In genomic region chr19:10406191-10406590, GRCh38 we compare ENCODE assay signal across 25 cellular contexts. TPM values are rescaled to one million over a fixed set of nuclear protein-coding genes. Genes with fewer than 3 reads are reported as not detected.
A peak's percentile ranks its signal among the peaks of the same experiment; 100 is the strongest.
DNase-seq lines count a peak whose midpoint lies in the region; ATAC-seq and TF ChIP-seq lines count a peak whose summit lies in the region.
"Had no signal": no experiment of that assay in that cellular context is flagged by ENCODE, and none has a peak within 500 bp of the region (broad histone marks: within the 10 kb centered on the region; RNA-seq: fewer than 3 reads in every experiment).

No MANE protein-coding gene starts in this region.

- peaks cover 22% of the 10 kb centered on the region for H3K79me2 ChIP-seq in mammary epithelial cell (ENCODE audit: insufficient read depth, low read length)

- H3K27ac Mint-ChIP-seq in activated CD8-positive, alpha-beta memory T cell treated with anti-CD3 and anti-CD28 coated beads, Interleukin-2, amount 10 ng/mL, durations not matched to agents 7 days and 5 days: peak overlapping the region; percentile 93
- H3K27ac Mint-ChIP-seq in CD4-positive, CD25-positive, alpha-beta regulatory T cell: peak overlapping the region; percentile 90 to 98 (median 98)
- peak overlapping the region; percentile 95 for H3K27ac Mint-ChIP-seq in T-helper 17 cell
- peak overlapping the region; percentile 85 to 98 (median 92) for H3K27ac Mint-ChIP-seq in immature natural killer cell
- H3K27ac Mint-ChIP-seq: WTC11 had no signal

- H4K20me1 ChIP-seq in mammary epithelial cell (ENCODE audit: insufficient read depth, low read length): no peaks in the 10 kb centered on the region

- H3K4me3 Mint-ChIP-seq in activated CD8-positive, alpha-beta memory T cell treated with anti-CD3 and anti-CD28 coated beads, Interleukin-2, amount 10 ng/mL, durations not matched to agents 7 days and 5 days: peak overlapping the region; percentile 97
- H3K4me3 Mint-ChIP-seq in CD4-positive, CD25-positive, alpha-beta regulatory T cell: peak overlapping the region; percentile 80 to 98 (median 91)
- H3K4me3 Mint-ChIP-seq in T-helper 17 cell (peak overlapping the region; percentile 15), immature natural killer cell (peak overlapping the region; percentile 26 to 79 (median 44))

- in situ Hi-C loops in mammary epithelial cell (cut with MboI; ENCODE audit: low sequenced_read_pairs in 2 of 2): no loop called here

- 85% methylated on average over 5 of the region's 6 CpGs for WGBS in mammary epithelial cell (ENCODE audit: low coverage, missing lambda C conversion rate)

- no peaks in the 10 kb centered on the region for H3K36me3 ChIP-seq in CD4-positive, CD25-positive, alpha-beta regulatory T cell (ENCODE audit: control insufficient read depth, insufficient read depth, low read length)
- H3K36me3 ChIP-seq in mammary epithelial cell (ENCODE audit: insufficient read depth, low read length): no peaks in the 10 kb centered on the region
- H3K36me3 ChIP-seq: uterus had no signal

- H3K9ac ChIP-seq in mammary epithelial cell (ENCODE audit: insufficient read depth, low read length): no peak overlapping the region

- no peaks in the 10 kb centered on the region for H3K9me3 ChIP-seq in CD4-positive, CD25-positive, alpha-beta regulatory T cell (ENCODE audit: control insufficient read depth in 2 of 2, low read length in 2 of 2)
- no peaks in the 10 kb centered on the region for H3K9me3 ChIP-seq in T-helper 17 cell (ENCODE audit: control insufficient read depth, low read length, poor library complexity, severe bottlenecking)
- no peaks in the 10 kb centered on the region for H3K9me3 ChIP-seq in mammary epithelial cell (replicated peaks; ENCODE audit: insufficient read depth, low read length)
- H3K9me3 ChIP-seq: testis, uterus had no signal

- peak overlapping the region; percentile 95 for H3K27ac ChIP-seq in CD4-positive, CD25-positive, alpha-beta regulatory T cell (ENCODE audit: insufficient read depth, low read length, poor library complexity, severe bottlenecking)
- H3K27ac ChIP-seq in RWPE1 (no peak overlapping the region), mammary epithelial cell (ENCODE audit: insufficient read depth, low read depth, low read length) (no peak overlapping the region)
- H3K27ac ChIP-seq: brain microvascular endothelial cell, testis, uterus had no signal

- POLR2A ChIA-PET in RWPE1 (lab: Yijun Ruan, JAX; ENCODE audit: low non-redundant PET): interaction anchor here (0.6 kb wide), 1 partner anchor 88 kb away, joined by 3 read pairs; no protein-coding TSS in a partner anchor

- H3K36me3 Mint-ChIP-seq in activated CD8-positive, alpha-beta memory T cell treated with anti-CD3 and anti-CD28 coated beads, Interleukin-2, amount 10 ng/mL, durations not matched to agents 7 days and 5 days: peaks cover 20% of the 10 kb centered on the region
- no peaks in the 10 kb centered on the region for H3K36me3 Mint-ChIP-seq in CD4-positive, CD25-positive, alpha-beta regulatory T cell
- H3K36me3 Mint-ChIP-seq in T-helper 17 cell (ENCODE audit: low read depth): no peaks in the 10 kb centered on the region
- H3K36me3 Mint-ChIP-seq in immature natural killer cell: no peaks in the 10 kb centered on the region
- H3K36me3 Mint-ChIP-seq: naive thymus-derived CD8-positive, alpha-beta T cell; WTC11 had no signal

- no peak overlapping the region for H3K4me2 ChIP-seq in mammary epithelial cell (ENCODE audit: insufficient read depth, low read depth, low read length)

- TF ChIP-seq CTCF in RWPE1 (conservative IDR thresholded peaks at IDR 0.05; ENCODE audit: low read depth): no peak
- TF ChIP-seq CTCF in mammary epithelial cell (conservative IDR thresholded peaks at IDR 0.05 in 1 of 2, IDR thresholded peaks at IDR 0.05 in 1 of 2; ENCODE audit: extremely low read depth in 1 of 2, insufficient read depth in 1 of 2, low read depth in 1 of 2, low read length in 2 of 2): no peak

- no peaks in the 10 kb centered on the region for H3K9me3 Mint-ChIP-seq in activated CD8-positive, alpha-beta memory T cell treated with anti-CD3 and anti-CD28 coated beads, Interleukin-2, amount 10 ng/mL, durations not matched to agents 7 days and 5 days (ENCODE audit: low read depth)
- H3K9me3 Mint-ChIP-seq in CD4-positive, CD25-positive, alpha-beta regulatory T cell: peaks cover 0 to 2% (median 0%) of the 10 kb centered on the region in 7 donors
- H3K9me3 Mint-ChIP-seq in immature natural killer cell: no peaks in the 10 kb centered on the region
- H3K9me3 Mint-ChIP-seq: stimulated activated naive B cell treated with anti-CD40 and anti-IgM and Interleukin-4, amounts not matched to agents 10 μg/mL and 1 μg/mL and 100 μg/mL, for 72 hours; WTC11 had no signal

- ATAC-seq in activated CD8-positive, alpha-beta memory T cell treated with anti-CD3 and anti-CD28 coated beads, Interleukin-2, amount 10 ng/mL, durations not matched to agents 7 days and 5 days: no peak
- no peak for ATAC-seq in CD4-positive, CD25-positive, alpha-beta regulatory T cell (ENCODE audit: low read depth in 2 of 2)
- no peak for ATAC-seq in T-helper 17 cell
- ATAC-seq: esophagus mucosa; left lobe of liver; naive thymus-derived CD8-positive, alpha-beta T cell; SK-N-SH treated with all-trans-retinoic acid at 6 μM for 48 hours; stimulated activated naive B cell treated with anti-CD40 and anti-IgM and Interleukin-4, amounts not matched to agents 10 μg/mL and 1 μg/mL and 100 μg/mL, for 72 hours; WTC11 had no signal

- no peak overlapping the region for H2AFZ ChIP-seq in mammary epithelial cell (ENCODE audit: low read depth, low read length)

- H3K4me1 ChIP-seq in CD4-positive, CD25-positive, alpha-beta regulatory T cell (ENCODE audit: control insufficient read depth, insufficient read depth, low read length, poor library complexity, severe bottlenecking): peaks cover 85% of the 10 kb centered on the region
- peaks cover 19% of the 10 kb centered on the region for H3K4me1 ChIP-seq in mammary epithelial cell (ENCODE audit: insufficient read depth, low read length)

- CTCF ChIA-PET in activated CD8-positive, alpha-beta memory T cell treated with anti-CD3 and anti-CD28 coated beads, Interleukin-2, amount 10 ng/mL, durations not matched to agents 7 days and 5 days (lab: Charles Lee): interaction anchor here (0.6 to 23.2 kb wide), 18 partner anchors 15 to 294 kb away, joined by 3 to 1020 read pairs (median 5); partner anchors contain the start of genes CDKN2D, ICAM1, PDE4A and RAVER1
- CTCF ChIA-PET in RWPE1 (lab: Yijun Ruan, JAX): interaction anchor here (0.6 to 3.7 kb wide), 6 partner anchors 11 to 139 kb away, joined by 3 to 32 read pairs (median 4); no protein-coding TSS in a partner anchor
- CTCF ChIA-PET in mammary epithelial cell (lab: Charles Lee; ENCODE audit: low non-redundant PET): interaction anchor here (0.6 kb wide), 1 partner anchor 99 kb away, joined by 4 read pairs; no protein-coding TSS in a partner anchor

- dilution Hi-C loops in mammary epithelial cell (cut with HindIII; ENCODE audit: low sequenced_read_pairs): loop anchor here (10.0 kb wide), 1 partner anchor 109 kb away; the partner anchor contains the start of gene S1PR5

- H3K27me3 ChIP-seq in CD4-positive, CD25-positive, alpha-beta regulatory T cell (ENCODE audit: control insufficient read depth, insufficient read depth, low read length): no peaks in the 10 kb centered on the region
- peaks cover 3% of the 10 kb centered on the region for H3K27me3 ChIP-seq in mammary epithelial cell (ENCODE audit: insufficient read depth, low read length)
- H3K27me3 ChIP-seq: brain microvascular endothelial cell, testis had no signal

- DNase-seq in activated CD8-positive, alpha-beta memory T cell treated with anti-CD3 and anti-CD28 coated beads, Interleukin-2, amount 10 ng/mL, durations not matched to agents 7 days and 5 days: no peak
- DNase-seq in activated CD8-positive, alpha-beta memory T cell treated with anti-CD3 and anti-CD28 coated beads, Interleukin-2, amount 50 U/mL, for 48 hours: no peak
- DNase-seq in CD4-positive, CD25-positive, alpha-beta regulatory T cell: no peak
- DNase-seq in T-helper 17 cell (no peak), immature natural killer cell (no peak), RWPE1 (ENCODE audit: low spot score) (no peak), COR-L47 (lab: John Stamatoyannopoulos, UW) (no peak), mammary epithelial cell (no peak)
- DNase-seq: ACHN; brain microvascular endothelial cell; DMS153; foreskin melanocyte; NCI-H1105 treated with DMSO at 0.1 percent for 48 hours; NCI-H2029 treated with DMSO at 0.1 percent for 48 hours; NCI-H2227 treated with DMSO at 0.1 percent for 48 hours; NCI-H748 treated with DMSO at 0.1 percent for 48 hours; RPMI8226; stimulated activated naive B cell treated with anti-CD40 and anti-IgM and Interleukin-4, amounts not matched to agents 10 μg/mL and 1 μg/mL and 100 μg/mL, for 72 hours; testis; uterus had no signal

- BruUV-seq in mammary epithelial cell (replicated peaks; lab: Mats Ljungman, UMichigan): no TSS peak

- peaks cover 69% of the 10 kb centered on the region for H3K4me1 Mint-ChIP-seq in activated CD8-positive, alpha-beta memory T cell treated with anti-CD3 and anti-CD28 coated beads, Interleukin-2, amount 10 ng/mL, durations not matched to agents 7 days and 5 days
- peaks cover 15 to 93% (median 60%) of the 10 kb centered on the region in 4 donors for H3K4me1 Mint-ChIP-seq in CD4-positive, CD25-positive, alpha-beta regulatory T cell
- peaks cover 51% of the 10 kb centered on the region for H3K4me1 Mint-ChIP-seq in T-helper 17 cell
- peaks cover 93 to 95% of the 10 kb centered on the region in 2 donors for H3K4me1 Mint-ChIP-seq in immature natural killer cell

- intact Hi-C loops in mammary epithelial cell (cut with micrococcal nuclease): no loop called here

- no peaks in the 10 kb centered on the region for H3K27me3 Mint-ChIP-seq in activated CD8-positive, alpha-beta memory T cell treated with anti-CD3 and anti-CD28 coated beads, Interleukin-2, amount 10 ng/mL, durations not matched to agents 7 days and 5 days
- peaks cover 8% of the 10 kb centered on the region for H3K27me3 Mint-ChIP-seq in CD4-positive, CD25-positive, alpha-beta regulatory T cell
- no peaks in the 10 kb centered on the region for H3K27me3 Mint-ChIP-seq in T-helper 17 cell
- H3K27me3 Mint-ChIP-seq in immature natural killer cell (ENCODE audit: low read depth in 3 of 3): peaks cover 18 to 32% (median 29%) of the 10 kb centered on the region in 3 donors
- H3K27me3 Mint-ChIP-seq: naive thymus-derived CD8-positive, alpha-beta T cell; stimulated activated naive B cell treated with anti-CD40 and anti-IgM and Interleukin-4, amounts not matched to agents 10 μg/mL and 1 μg/mL and 100 μg/mL, for 72 hours had no signal

- H3K4me3 ChIP-seq in CD4-positive, CD25-positive, alpha-beta regulatory T cell (ENCODE audit: low read depth, low read length): no peak overlapping the region
- H3K4me3 ChIP-seq in mammary epithelial cell (replicated peaks in 1 of 3; ENCODE audit: insufficient read depth in 1 of 3, low read depth in 2 of 3, low read length in 3 of 3): no peak overlapping the region
- H3K4me3 ChIP-seq: testis, uterus had no signal

RNA-seq across cellular contexts. Expression of gene CDC37, which starts 2.8 kb away (rescaled TPM):
- 100 to 1,000 TPM; 283 to 309 TPM for total RNA-seq in activated CD8-positive, alpha-beta memory T cell treated with anti-CD3 and anti-CD28 coated beads, Interleukin-2, amount 10 ng/mL, durations not matched to agents 7 days and 5 days
- total RNA-seq in CD4-positive, CD25-positive, alpha-beta regulatory T cell: 229 TPM
- 10 to 100 TPM; 53.4 to 69.9 (median 61.0) TPM for polyA plus RNA-seq in CD4-positive, CD25-positive, alpha-beta regulatory T cell
- total RNA-seq in T-helper 17 cell: 100 to 1,000 TPM; 198 to 207 TPM
- polyA plus RNA-seq in immature natural killer cell: 100 to 1,000 TPM in 1 of 3 donors, 10 to 100 TPM in 2; 46.5 to 100 (median 62.7) TPM
- 100 to 1,000 TPM; 114 to 217 TPM for total RNA-seq in mammary epithelial cell
- polyA plus RNA-seq in mammary epithelial cell: 348 TPM
- polyA minus RNA-seq in mammary epithelial cell: 108 TPM

RNA-seq across cellular contexts. Expression of gene PDE4A, which starts 14.1 kb away (rescaled TPM):
- 100 to 1,000 TPM in 1 of 2 experiments, 10 to 100 TPM in 1; 74.9 to 103 TPM for total RNA-seq in activated CD8-positive, alpha-beta memory T cell treated with anti-CD3 and anti-CD28 coated beads, Interleukin-2, amount 10 ng/mL, durations not matched to agents 7 days and 5 days
- total RNA-seq in CD4-positive, CD25-positive, alpha-beta regulatory T cell: 16.6 TPM
- polyA plus RNA-seq in CD4-positive, CD25-positive, alpha-beta regulatory T cell: 1 to 10 TPM in 3 of 4 donors, under 1 TPM in 1; 0.86 to 4.2 (median 3.5) TPM
- total RNA-seq in T-helper 17 cell (1 to 10 TPM; 5.7 to 9.5 TPM), mammary epithelial cell (1 to 10 TPM; 1.3 to 1.5 TPM)
- polyA plus RNA-seq in immature natural killer cell (10 to 100 TPM; 10.4 to 22.6 (median 11.1) TPM), mammary epithelial cell (0.45 TPM)
- 2.4 TPM for polyA minus RNA-seq in mammary epithelial cell

RNA-seq across cellular contexts. Expression of gene TYK2, which starts 25.8 kb away (rescaled TPM):
- 100 to 1,000 TPM; 277 to 296 TPM for total RNA-seq in activated CD8-positive, alpha-beta memory T cell treated with anti-CD3 and anti-CD28 coated beads, Interleukin-2, amount 10 ng/mL, durations not matched to agents 7 days and 5 days
- 304 TPM for total RNA-seq in CD4-positive, CD25-positive, alpha-beta regulatory T cell
- 10 to 100 TPM; 50.3 to 58.3 (median 53.9) TPM for polyA plus RNA-seq in CD4-positive, CD25-positive, alpha-beta regulatory T cell
- total RNA-seq in T-helper 17 cell (100 to 1,000 TPM; 241 to 267 TPM), mammary epithelial cell (100 to 1,000 TPM in 1 of 2 donors, 10 to 100 TPM in 1; 43.5 to 110 TPM)
- polyA plus RNA-seq in immature natural killer cell (100 to 1,000 TPM in 1 of 3 donors, 10 to 100 TPM in 2; 33.6 to 105 (median 40.6) TPM), mammary epithelial cell (29.4 TPM)
- 100 TPM for polyA minus RNA-seq in mammary epithelial cell

Comparison
In these comparisons a context has a peak if more than half of its experiments do, and no peak if none do; other contexts are left out.
1. H3K4me3 Mint-ChIP-seq: peak in every context shown above with its lines; median percentile 97 in activated CD8-positive, alpha-beta memory T cell treated with anti-CD3 and anti-CD28 coated beads, Interleukin-2, amount 10 ng/mL, durations not matched to agents 7 days and 5 days; 91 in CD4-positive, CD25-positive, alpha-beta regulatory T cell; 44 in immature natural killer cell; 15 in T-helper 17 cell.